12 cellular contexts compared by ENCODE assay signal in genomic region chr17:68897557-68897956, GRCh38. TPM values are rescaled to one million over a fixed set of nuclear protein-coding genes. Genes with fewer than 3 reads are reported as not detected.
"Had no signal": no experiment of that assay in that cellular context is flagged by ENCODE, and none has a peak within 500 bp of the region (broad histone marks: within the 10 kb centered on the region; RNA-seq: fewer than 3 reads in every experiment).

No MANE protein-coding gene starts in this region.

- H3K27ac Mint-ChIP-seq: GM23338, H9, HFFc6 had no signal

- H3K27ac ChIP-seq: GM23248 had no signal

- H3K4me2 ChIP-seq: GM23338 had no signal

- DNase-seq: GM23248, GOT3, H7, H9, HCEC 1CT, HFFc6 had no signal

- H3K4me3 ChIP-seq: GM23248, GM23338, HAP-1 had no signal

- H3K9me3 ChIP-seq: HAP-1 had no signal

- FAIRE-seq: H1, H54 had no signal

- H3K4me1 Mint-ChIP-seq: GM23338 had no signal

- H3K4me3 Mint-ChIP-seq: GM23338, H9, HFFc6 had no signal

- H3K9ac ChIP-seq: GM23248 had no signal

- ATAC-seq: GM23338, HCT116 had no signal

- H2AFZ ChIP-seq: GM23248, GM23338 had no signal

- H3K4me1 ChIP-seq: HAP-1 had no signal

- H3K9me3 Mint-ChIP-seq: GM23338, H9 had no signal

- H3K36me3 ChIP-seq: HAP-1 had no signal

RNA-seq across cellular contexts. Expression of gene ABCA8, which starts 57.6 kb away (rescaled TPM):
- total RNA-seq: GM23338, H1, H4, H7, H9 had no signal
- polyA plus RNA-seq: GM23338, H1 had no signal
